In the genomic region with DNA sequence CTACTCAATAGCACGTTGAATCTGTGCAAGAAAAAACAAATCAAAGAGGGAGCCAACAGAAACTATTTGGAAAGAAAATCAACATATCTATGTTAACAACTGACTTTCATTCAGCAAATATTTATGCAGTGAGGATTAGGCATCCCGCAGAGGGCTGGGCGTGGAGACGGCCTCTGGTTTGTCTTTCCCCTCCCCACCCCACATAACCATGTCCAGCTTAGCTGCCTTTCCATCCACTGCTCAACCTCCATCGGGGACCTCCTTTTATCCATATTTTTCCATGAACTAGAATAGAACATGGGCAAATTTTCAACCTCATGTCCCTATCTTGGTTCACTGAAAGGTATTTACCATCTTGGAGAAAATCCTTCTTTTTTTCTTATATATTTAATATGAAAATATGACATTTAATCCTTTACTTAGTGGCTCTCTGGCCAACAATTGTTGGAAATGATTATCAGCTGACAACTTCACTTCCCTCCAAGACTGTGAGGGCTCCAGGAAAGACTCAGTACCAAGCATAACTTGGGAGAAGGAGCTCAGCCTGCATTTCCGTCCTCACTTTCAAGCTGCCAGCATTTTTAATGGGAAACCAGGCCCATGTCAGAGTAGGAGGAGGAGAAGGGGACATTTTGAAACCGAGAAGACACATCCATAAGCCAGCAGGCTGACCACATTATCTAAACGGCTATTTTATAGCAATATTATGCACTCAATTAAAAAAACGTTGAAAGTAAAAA, we compare ENCODE assay signal across 21 cellular contexts.
DNase-seq lines count a peak whose midpoint lies in the region; ATAC-seq, FAIRE-seq and TF ChIP-seq lines count a peak whose summit lies in the region.
"Had no signal": no experiment of that assay in that cellular context is flagged by ENCODE, and none has a peak within 500 bp of the region (broad histone marks: within the 10 kb centered on the region; RNA-seq: fewer than 3 reads in every experiment).

No MANE protein-coding gene starts in this region.

- intact Hi-C loops in right lobe of liver (cut with DNase I) (no loop called here), HepG2 (cut with micrococcal nuclease; ENCODE audit: unreplicated experiment) (no loop called here), sciatic nerve (cut with DNase I) (no loop called here), dorsolateral prefrontal cortex (cut with DNase I) (no loop called here)

- no peak for TF ChIP-seq RAD21 in HepG2 (CRISPR knock-in tag; IDR thresholded peaks at IDR 0.05)

- H3K9me3 ChIP-seq in right lobe of liver, result no peaks in the 10 kb centered on the region
- no peaks in the 10 kb centered on the region; the same call in 1 of the 2 replicates for H3K9me3 ChIP-seq in HepG2 (ENCODE audit: low read length)
- no peaks in the 10 kb centered on the region for H3K9me3 ChIP-seq in mucosa of rectum (ENCODE audit: control insufficient read depth in 2 of 2, low read length in 2 of 2)

- H3K79me2 ChIP-seq in HepG2 (ENCODE audit: insufficient read depth, low read length), result no peaks in the 10 kb centered on the region

- no peaks in the 10 kb centered on the region for H3K27me3 ChIP-seq in right lobe of liver
- H3K27me3 ChIP-seq in HepG2 (ENCODE audit: control insufficient read depth in 1 of 2, insufficient read depth in 2 of 2, low read length in 2 of 2), result no peaks in the 10 kb centered on the region; a peak in 1 of 5 replicates
- no peaks in the 10 kb centered on the region for H3K27me3 ChIP-seq in mucosa of rectum (ENCODE audit: control insufficient read depth in 2 of 2, insufficient read depth in 2 of 2, low read length in 2 of 2)
- H3K27me3 ChIP-seq in dorsolateral prefrontal cortex, result peaks cover 0 to 24% (median 0%) of the 10 kb centered on the region in 45 donors

- no peak overlapping the region for H3K4me2 ChIP-seq in HepG2 (ENCODE audit: low read depth, low read length)

- TF ChIP-seq EP300 in HepG2 (IDR thresholded peaks at IDR 0.05; ENCODE audit: low read depth in 2 of 2, low read length in 2 of 2) (no peak), HepG2 (CRISPR knock-in tag; IDR thresholded peaks at IDR 0.05; ENCODE audit: borderline replicate concordance) (no peak)

- no peak overlapping the region for H3K9ac ChIP-seq in HepG2 (ENCODE audit: insufficient read depth, low read depth, low read length)
- H3K9ac ChIP-seq in mucosa of rectum (ENCODE audit: low read depth in 1 of 2, low read length in 2 of 2), result no peak overlapping the region

- FAIRE-seq in HepG2 (lab: Jason Lieb, UNC), result no peak
- FAIRE-seq: keratinocyte, small intestine had no signal

- H2AFZ ChIP-seq in HepG2 (ENCODE audit: low read length), result no peak overlapping the region

- CTCF ChIA-PET in HepG2 (lab: Yijun Ruan, JAX; ENCODE audit: low intra/inter-chr PET ratio, low total read pairs), result no interaction called here

- no TSS peak for BruUV-seq in HepG2 (replicated peaks; lab: Mats Ljungman, UMichigan)

- TF ChIP-seq CTCF in right lobe of liver (IDR thresholded peaks at IDR 0.05), result no peak
- TF ChIP-seq CTCF in HepG2 (CRISPR knock-in tag; IDR thresholded peaks at IDR 0.05), result no peak
- no peak for TF ChIP-seq CTCF in coronary artery (IDR thresholded peaks at IDR 0.05)
- TF ChIP-seq CTCF in dorsolateral prefrontal cortex (IDR thresholded peaks at IDR 0.05 in 54 of 56, conservative IDR thresholded peaks at IDR 0.05 in 2 of 56; ENCODE audit: low read depth in 1 of 56, partially characterized antibody in 56 of 56), result no peak

- H3K4me3 ChIP-seq in right lobe of liver, result no peak overlapping the region
- H3K4me3 ChIP-seq in HepG2 (replicated peaks in 1 of 3; ENCODE audit: insufficient read depth in 1 of 3, low read depth in 2 of 3, low read length in 3 of 3), result no peak overlapping the region
- peak overlapping the region; percentile 1 for H3K4me3 ChIP-seq in coronary artery
- no peak overlapping the region for H3K4me3 ChIP-seq in mucosa of rectum (ENCODE audit: low read length in 2 of 2)
- no peak overlapping the region for H3K4me3 ChIP-seq in dorsolateral prefrontal cortex

- in situ Hi-C loops in HepG2 (cut with HindIII; ENCODE audit: extremely low pct_ligation_motif_present, low pct_unique_long_range_greater_than_20kb), result no loop called here

- H3K27ac ChIP-seq in right lobe of liver, result no peak overlapping the region
- no peak overlapping the region for H3K27ac ChIP-seq in HepG2 (ENCODE audit: extremely low read length, insufficient read depth, low read length)
- H3K27ac ChIP-seq in coronary artery, result no peak overlapping the region
- peak overlapping the region; percentile 19 to 26 for H3K27ac ChIP-seq in mucosa of rectum (ENCODE audit: low read depth in 2 of 2, low read length in 2 of 2)
- no peak overlapping the region for H3K27ac ChIP-seq in dorsolateral prefrontal cortex

- H3K36me3 ChIP-seq in right lobe of liver, result no peaks in the 10 kb centered on the region
- no peaks in the 10 kb centered on the region for H3K36me3 ChIP-seq in HepG2 (replicated peaks in 1 of 2; ENCODE audit: control insufficient read depth in 1 of 2, insufficient read depth in 2 of 2, low read length in 2 of 2)
- H3K36me3 ChIP-seq in mucosa of rectum (ENCODE audit: control insufficient read depth in 2 of 2, insufficient read depth in 2 of 2, low read length in 2 of 2), result no peaks in the 10 kb centered on the region

- WGBS in right lobe of liver (ENCODE audit: insufficient coverage, low coverage, low lambda C conversion rate, missing lambda C conversion rate), result 42% methylated on average over 9 of the region's 9 CpGs
- 9% methylated on average over 9 of the region's 9 CpGs for whole genome bisulfite sequencing in HepG2 (ENCODE audit: low lambda C conversion rate)

- ATAC-seq in right lobe of liver (peak in 3 of 4 donors; percentile 63 to 69 (median 68)), HepG2 (no peak), sciatic nerve (no peak)
- ATAC-seq: activated CD8-positive, alpha-beta T cell treated with anti-CD3 and anti-CD28 coated beads for 36 hours had no signal

- no peak for DNase-seq in right lobe of liver
- no peak for DNase-seq in HepG2 (ENCODE audit: low spot score)
- no peak for DNase-seq in coronary artery (ENCODE audit: low spot score)
- no peak for DNase-seq in sciatic nerve (ENCODE audit: low spot score)
- no peak for DNase-seq in NCI-H1694 treated with DMSO at 0.1 percent for 48 hours (lab: John Stamatoyannopoulos, UW)
- DNase-seq in dorsolateral prefrontal cortex, result no peak
- DNase-seq in COLO829 (ENCODE audit: low spot score), result no peak
- DNase-seq: ACHN; activated CD8-positive, alpha-beta T cell treated with anti-CD3 and anti-CD28 coated beads for 36 hours; activated naive CD4-positive, alpha-beta T cell; activated T-cell treated with anti-CD3 and anti-CD28 coated beads, Interleukin-2, amount 50 U/mL, for 1 hour; caudate nucleus; foreskin melanocyte; NCI-H2029 treated with DMSO at 0.1 percent for 48 hours; NCI-H446; nephron progenitor cell; small intestine; stimulated activated CD4-positive, alpha-beta T cell treated with anti-CD3 and anti-CD28 coated beads, Interleukin-4, amount 100 ng/mL, for 24 hours; T1000 had no signal

- H4K20me1 ChIP-seq in HepG2 (ENCODE audit: insufficient read depth, low read length), result no peaks in the 10 kb centered on the region

- TF ChIP-seq POLR2A in right lobe of liver (IDR thresholded peaks at IDR 0.05), result no peak
- TF ChIP-seq POLR2A in HepG2 (IDR thresholded peaks at IDR 0.05; ENCODE audit: insufficient read depth in 1 of 2, low read depth in 2 of 2, low read length in 2 of 2), result no peak

- POLR2A ChIA-PET in HepG2 (lab: Yijun Ruan, JAX), result no interaction called here

- H3K4me1 ChIP-seq in right lobe of liver (peaks cover 0 to 10% (median 0%) of the 10 kb centered on the region in 4 donors), HepG2 (ENCODE audit: insufficient read depth, low read length) (no peaks in the 10 kb centered on the region), mucosa of rectum (ENCODE audit: control insufficient read depth in 2 of 2, insufficient read depth in 2 of 2, low read length in 2 of 2) (peaks cover 0 to 2% of the 10 kb centered on the region in 2 donors)

TF ChIP-seq in HepG2, 621 proteins besides CTCF, POLR2A, EP300 and RAD21 (continues in another document):
- TF ChIP-seq SRSF4 (IDR thresholded peaks at IDR 0.05; ENCODE audit: low read depth, low read length, poor library complexity, severe bottlenecking), result no peak
- no peak for TF ChIP-seq ATF6 (CRISPR knock-in tag; conservative IDR thresholded peaks at IDR 0.05)
- TF ChIP-seq ZMAT5 (CRISPR knock-in tag; IDR thresholded peaks at IDR 0.05; ENCODE audit: borderline replicate concordance, low read depth), result no peak
- no peak for TF ChIP-seq ZNF652 (CRISPR knock-in tag; IDR thresholded peaks at IDR 0.05; ENCODE audit: borderline replicate concordance, low read depth)
- no peak for TF ChIP-seq TSC22D2 (CRISPR knock-in tag; IDR thresholded peaks at IDR 0.05; ENCODE audit: borderline replicate concordance)
- no peak for TF ChIP-seq THAP7 (CRISPR knock-in tag; IDR thresholded peaks at IDR 0.05)
- no peak for TF ChIP-seq CEBPB (IDR thresholded peaks at IDR 0.05; ENCODE audit: borderline replicate concordance, low read depth, low read length)
- TF ChIP-seq SMYD3 (CRISPR knock-in tag; IDR thresholded peaks at IDR 0.05), result no peak
- no peak for TF ChIP-seq GTF2F1 (IDR thresholded peaks at IDR 0.05; ENCODE audit: low read length)
- no peak for TF ChIP-seq WIZ (CRISPR knock-in tag; IDR thresholded peaks at IDR 0.05)

Comparison
In these comparisons a context has a peak if more than half of its experiments do, and no peak if none do; other contexts are left out.
1. ATAC-seq: peak in right lobe of liver (3 of 4); none in HepG2 (single experiment) and sciatic nerve (single experiment).
2. H3K27ac ChIP-seq: peak in mucosa of rectum (2 of 2); none in right lobe of liver (0 of 3), HepG2 (single experiment), coronary artery (0 of 2) and dorsolateral prefrontal cortex (0 of 59).